ENCODE assay signal across 12 cellular contexts in the genomic region with DNA sequence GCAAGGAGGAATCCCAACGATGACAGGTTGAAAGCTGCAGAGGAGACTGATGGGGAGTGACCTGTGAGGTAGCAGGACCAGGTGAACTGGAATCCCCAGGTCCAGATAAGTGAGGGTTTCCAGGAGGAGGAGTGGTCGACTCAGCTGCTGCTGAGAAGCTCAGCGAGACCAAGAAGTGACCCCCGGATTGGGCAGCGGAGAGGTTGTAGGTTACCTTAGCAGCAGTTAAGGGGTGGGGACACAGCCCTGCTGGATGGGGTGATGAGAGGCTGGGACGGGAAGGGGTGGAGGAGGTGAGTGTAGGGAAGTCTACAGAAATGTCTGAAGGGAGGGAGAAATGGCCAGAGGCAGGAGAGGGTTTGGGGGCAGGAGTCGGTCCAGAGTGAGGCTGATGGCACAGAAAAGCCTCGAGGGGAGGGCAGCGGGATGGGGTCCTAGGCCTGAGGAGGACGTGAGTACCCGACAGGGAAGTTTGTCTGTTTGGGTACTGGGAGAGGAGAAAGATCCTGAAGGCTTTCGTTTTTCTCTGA. TPM values are rescaled to one million over a fixed set of nuclear protein-coding genes. Genes with fewer than 3 reads are reported as not detected.
DNase-seq lines count a peak whose midpoint lies in the region; ATAC-seq, FAIRE-seq and TF ChIP-seq lines count a peak whose summit lies in the region.
"Had no signal": no experiment of that assay in that cellular context is flagged by ENCODE, and none has a peak within 500 bp of the region (broad histone marks: within the 10 kb centered on the region; RNA-seq: fewer than 3 reads in every experiment).

No MANE protein-coding gene starts in this region.

- no peak for TF ChIP-seq CTCF in CD8-positive, alpha-beta T cell (IDR thresholded peaks at IDR 0.05)
- TF ChIP-seq CTCF in H1 (IDR thresholded peaks at IDR 0.05; ENCODE audit: control extremely low read depth in 1 of 3, insufficient read depth in 1 of 3, low read depth in 1 of 3, low read length in 3 of 3) (no peak), neural progenitor cell (IDR thresholded peaks at IDR 0.05) (no peak), left ventricle myocardium inferior (IDR thresholded peaks at IDR 0.05; ENCODE audit: borderline replicate concordance) (no peak)

- no peaks in the 10 kb centered on the region for H3K27me3 Mint-ChIP-seq in CD8-positive, alpha-beta T cell (ENCODE audit: low read depth)
- H3K27me3 Mint-ChIP-seq in IgD-negative memory B cell (no peaks in the 10 kb centered on the region), neural progenitor cell (ENCODE audit: insufficient read depth, low read depth) (peaks cover 5% of the 10 kb centered on the region)

- H3K27ac Mint-ChIP-seq in CD8-positive, alpha-beta T cell = no peak overlapping the region
- H3K27ac Mint-ChIP-seq in IgD-negative memory B cell (peak overlapping the region; percentile 3 to 100 (median 91)), neural progenitor cell (no peak overlapping the region)

- no peaks in the 10 kb centered on the region for H3K27me3 ChIP-seq in CD8-positive, alpha-beta T cell (ENCODE audit: insufficient read depth, low read length)
- H3K27me3 ChIP-seq in H1 (replicated peaks in 1 of 4; ENCODE audit: control insufficient read depth in 3 of 4, extremely low read depth in 1 of 4, insufficient read depth in 3 of 4, low read length in 3 of 4) (no peaks in the 10 kb centered on the region), neural progenitor cell (no peaks in the 10 kb centered on the region), left ventricle myocardium inferior (ENCODE audit: low read depth) (no peaks in the 10 kb centered on the region), Karpas-422 (ENCODE audit: low read length) (no peaks in the 10 kb centered on the region)

- POLR2A ChIA-PET in CD8-positive, alpha-beta T cell (lab: Charles Lee) = no interaction called here
- POLR2A ChIA-PET in H1 (lab: Charles Lee; ENCODE audit: partially characterized antibody) = interaction anchor here (1.5 kb wide), 1 partner anchor 34 kb away, joined by 6 read pairs; no protein-coding TSS in a partner anchor

- H3K9ac ChIP-seq in H1 (replicated peaks in 1 of 4; ENCODE audit: extremely low read depth in 1 of 4, low read depth in 3 of 4, low read length in 3 of 4) (no peak overlapping the region), neural progenitor cell (no peak overlapping the region), Karpas-422 (ENCODE audit: low read length) (no peak overlapping the region)

- no peak overlapping the region for H3K27ac ChIP-seq in CD8-positive, alpha-beta T cell (ENCODE audit: low read depth, low read length)
- no peak overlapping the region for H3K27ac ChIP-seq in H1 (ENCODE audit: low read depth, low read length)
- H3K27ac ChIP-seq in neural progenitor cell = no peak overlapping the region
- no peak overlapping the region for H3K27ac ChIP-seq in left ventricle myocardium inferior (replicated peaks)
- H3K27ac ChIP-seq in Karpas-422 (ENCODE audit: low read length) = no peak overlapping the region

- no peak overlapping the region for H2BK120ac ChIP-seq in H1 (replicated peaks; ENCODE audit: low read depth, low read length)

- H2BK15ac ChIP-seq in H1 (ENCODE audit: low read length) = no peak overlapping the region

- H3K79me2 ChIP-seq in H1 (ENCODE audit: control insufficient read depth in 1 of 2, insufficient read depth in 2 of 2, low read length in 2 of 2) (peaks cover 0 to 13% of the 10 kb centered on the region in 2 experiments; a peak in 3 of 4 replicates), neural progenitor cell (ENCODE audit: low read depth) (peaks cover 29% of the 10 kb centered on the region), Karpas-422 (ENCODE audit: low read length) (peaks cover 20% of the 10 kb centered on the region)

- TF ChIP-seq POLR2A in H1 (IDR thresholded peaks at IDR 0.05; ENCODE audit: control extremely low read depth in 1 of 2, low read depth in 2 of 2, low read length in 2 of 2) = no peak

- WGBS in H1 (ENCODE audit: extremely low coverage in 1 of 2, insufficient coverage in 1 of 2, insufficient read length in 1 of 2, insufficient replicate concordance in 2 of 2, low coverage in 1 of 2, low lambda C conversion rate in 2 of 2, missing lambda C conversion rate in 1 of 2), 2 experiments = 82% methylated on average over 12 of the region's 12 CpGs; no CpG with 5 or more reads in 1 of the 2 experiments

- no peak overlapping the region for H3K23ac ChIP-seq in H1 (ENCODE audit: insufficient read length)

- no peak overlapping the region for H2BK12ac ChIP-seq in H1 (ENCODE audit: low read depth, low read length)

- no peak overlapping the region for H4K8ac ChIP-seq in H1 (ENCODE audit: extremely low read depth, insufficient read depth, low read length)

- H3K18ac ChIP-seq in H1 (ENCODE audit: extremely low read depth, low read length) = peak overlapping the region; percentile 81; the same call in 1 of the 2 replicates

- no peak overlapping the region for H3K14ac ChIP-seq in H1 (ENCODE audit: insufficient read length)

- no peak overlapping the region for H4K91ac ChIP-seq in H1 (replicated peaks; ENCODE audit: insufficient read length, low read length)

- no peak for DNase-seq in CD8-positive, alpha-beta T cell
- DNase-seq in H1 (ENCODE audit: low read depth in 1 of 2, low spot score in 2 of 2) (no peak), neural progenitor cell (ENCODE audit: low spot score) (no peak), left ventricle myocardium inferior (no peak), Karpas-422 (no peak)
- DNase-seq: activated CD8-positive, alpha-beta memory T cell treated with anti-CD3 and anti-CD28 coated beads, Interleukin-2, amount 50 U/mL, for 48 hours; NCI-H1105; NCI-H510A had no signal

- no peaks in the 10 kb centered on the region for H3K9me3 ChIP-seq in CD8-positive, alpha-beta T cell (ENCODE audit: low read length)
- H3K9me3 ChIP-seq in H1 (ENCODE audit: insufficient read depth in 2 of 2, low read depth in 1 of 2, low read length in 1 of 2) (no peaks in the 10 kb centered on the region), neural progenitor cell (ENCODE audit: low read depth) (no peaks in the 10 kb centered on the region), left ventricle myocardium inferior (replicated peaks) (no peaks in the 10 kb centered on the region), Karpas-422 (ENCODE audit: low read length) (no peaks in the 10 kb centered on the region)

- H3K79me1 ChIP-seq in H1 (ENCODE audit: low read depth, low read length) = no peaks in the 10 kb centered on the region

- peak overlapping the region in 1 of 2 experiments; percentile 53; a peak in 1 of 4 replicates for H3K4me2 ChIP-seq in H1 (ENCODE audit: insufficient read depth in 1 of 2, low read depth in 2 of 2, low read length in 2 of 2)
- H3K4me2 ChIP-seq in neural progenitor cell = no peak overlapping the region
- H3K4me2 ChIP-seq in Karpas-422 (ENCODE audit: low read depth, low read length, poor library complexity, severe bottlenecking) = no peak overlapping the region

- H4K20me1 ChIP-seq in H1 (replicated peaks in 1 of 2; ENCODE audit: control insufficient read depth in 1 of 2, insufficient read depth in 2 of 2, low read length in 2 of 2) = peaks cover 0 to 3% of the 10 kb centered on the region in 2 experiments
- H4K20me1 ChIP-seq in neural progenitor cell (ENCODE audit: low read depth) = peaks cover 19% of the 10 kb centered on the region
- H4K20me1 ChIP-seq in Karpas-422 (ENCODE audit: insufficient read depth, low read depth, low read length) = peaks cover 12% of the 10 kb centered on the region; the same call in 1 of the 2 replicates

- H3K23me2 ChIP-seq in H1 (ENCODE audit: low read depth, low read length) = peaks cover 2% of the 10 kb centered on the region; the same call in 1 of the 2 replicates

- no peak for ATAC-seq in CD8-positive, alpha-beta T cell
- no peak for ATAC-seq in GM21723 (IDR thresholded peaks at IDR 0.05; ENCODE audit: unreplicated experiment)
- ATAC-seq: left colon, Panc1 had no signal

- no peak for FAIRE-seq in H1 (lab: Jason Lieb, UNC)

- intact Hi-C loops in CD8-positive, alpha-beta T cell (cut with DNase I, micrococcal nuclease) = loop anchor here (5.0 to 10.0 kb wide), 8 partner anchors 105 to 1257 kb away; partner anchors contain the start of genes BAG5 (in 1 of the 2), CINP (in 1 of the 2), COA8 (in 1 of the 2) and EIF5 (in 1 of the 2)
- intact Hi-C loops in left ventricle myocardium inferior (cut with micrococcal nuclease) = no loop called here

- H2AK5ac ChIP-seq in H1 (ENCODE audit: low read depth, low read length) = peak overlapping the region; percentile 58

- no peak overlapping the region for H3K4ac ChIP-seq in H1 (replicated peaks; ENCODE audit: insufficient read length, low read depth, low read length)

- no peak for TF ChIP-seq EP300 in H1 (IDR thresholded peaks at IDR 0.05; ENCODE audit: borderline replicate concordance in 1 of 2, low read depth in 2 of 2, low read length in 2 of 2)

- peaks cover 6% of the 10 kb centered on the region for H3K36me3 Mint-ChIP-seq in CD8-positive, alpha-beta T cell
- H3K36me3 Mint-ChIP-seq in IgD-negative memory B cell (no peaks in the 10 kb centered on the region), neural progenitor cell (peaks cover 3% of the 10 kb centered on the region)

- H3K4me1 Mint-ChIP-seq in CD8-positive, alpha-beta T cell (ENCODE audit: low read depth) = peaks cover 20% of the 10 kb centered on the region
- H3K4me1 Mint-ChIP-seq in IgD-negative memory B cell (peaks cover 10 to 30% (median 17%) of the 10 kb centered on the region in 3 donors), neural progenitor cell (peaks cover 42% of the 10 kb centered on the region)

- H2AFZ ChIP-seq in H1 (ENCODE audit: low read length) (no peak overlapping the region), neural progenitor cell (replicated peaks) (no peak overlapping the region), Karpas-422 (ENCODE audit: low read length) (no peak overlapping the region)

- CTCF ChIA-PET in CD8-positive, alpha-beta T cell (lab: Charles Lee) = no interaction called here
- CTCF ChIA-PET in H1 (lab: Charles Lee; ENCODE audit: partially characterized antibody) = interaction anchor here (0.6 to 1.1 kb wide), 6 partner anchors 9 to 1181 kb away, joined by 3 to 5 read pairs (median 3); no protein-coding TSS in a partner anchor

- peaks cover 13% of the 10 kb centered on the region for H3K4me1 ChIP-seq in CD8-positive, alpha-beta T cell (ENCODE audit: insufficient read depth, low read length)
- H3K4me1 ChIP-seq in H1 (replicated peaks in 1 of 4; ENCODE audit: control insufficient read depth in 3 of 4, insufficient read depth in 4 of 4, low read length in 3 of 4) (peaks cover 5 to 27% (median 16%) of the 10 kb centered on the region in 4 experiments), neural progenitor cell (peaks cover 21% of the 10 kb centered on the region), left ventricle myocardium inferior (peaks cover 36% of the 10 kb centered on the region), Karpas-422 (ENCODE audit: low read length) (peaks cover 18% of the 10 kb centered on the region)

- no peak overlapping the region for H4K5ac ChIP-seq in H1 (ENCODE audit: insufficient read length, low read depth, low read length)

- no peak overlapping the region for H3K4me3 ChIP-seq in CD8-positive, alpha-beta T cell (ENCODE audit: low read depth, low read length)
- no peak overlapping the region for H3K4me3 ChIP-seq in H1 (ENCODE audit: extremely low read depth in 1 of 4, insufficient read depth in 2 of 4, low read depth in 3 of 4, low read length in 4 of 4)
- H3K4me3 ChIP-seq in neural progenitor cell = no peak overlapping the region
- H3K4me3 ChIP-seq in left ventricle myocardium inferior = no peak overlapping the region
- H3K4me3 ChIP-seq in Karpas-422 (ENCODE audit: low read length) = no peak overlapping the region

- no peaks in the 10 kb centered on the region for H3K9me3 Mint-ChIP-seq in CD8-positive, alpha-beta T cell
- H3K9me3 Mint-ChIP-seq in IgD-negative memory B cell (no peaks in the 10 kb centered on the region), neural progenitor cell (no peaks in the 10 kb centered on the region)

- H2BK5ac ChIP-seq in H1 (ENCODE audit: low read depth, low read length) = no peak overlapping the region

- H3K4me3 Mint-ChIP-seq in CD8-positive, alpha-beta T cell = peak overlapping the region; percentile 22
- peak overlapping the region in 2 of 4 donors; percentile 83 to 92 for H3K4me3 Mint-ChIP-seq in IgD-negative memory B cell
- peak overlapping the region; percentile 88 for H3K4me3 Mint-ChIP-seq in neural progenitor cell

- no peak for TF ChIP-seq RAD21 in H1 (IDR thresholded peaks at IDR 0.05 in 1 of 2, conservative IDR thresholded peaks at IDR 0.05 in 1 of 2; ENCODE audit: low read depth in 2 of 2, low read length in 2 of 2)

- no peak overlapping the region for H3K56ac ChIP-seq in H1 (replicated peaks; ENCODE audit: insufficient read length, low read depth, low read length)

- no peaks in the 10 kb centered on the region for H3K9me2 ChIP-seq in Karpas-422 (replicated peaks; ENCODE audit: insufficient read depth, low read length)

- H3F3A ChIP-seq in neural progenitor cell (ENCODE audit: low read depth) = peaks cover 48% of the 10 kb centered on the region

- H2BK20ac ChIP-seq in H1 (ENCODE audit: low read length) = no peak overlapping the region

- no peaks in the 10 kb centered on the region for H3K36me3 ChIP-seq in CD8-positive, alpha-beta T cell (ENCODE audit: insufficient read depth, low read length)
- H3K36me3 ChIP-seq in H1 (ENCODE audit: control insufficient read depth in 2 of 4, insufficient read depth in 4 of 4, low read length in 3 of 4) = no peaks in the 10 kb centered on the region
- H3K36me3 ChIP-seq in neural progenitor cell = no peaks in the 10 kb centered on the region
- H3K36me3 ChIP-seq in left ventricle myocardium inferior = no peaks in the 10 kb centered on the region
- H3K36me3 ChIP-seq in Karpas-422 (ENCODE audit: insufficient read depth, low read length) = peaks cover under 1% of the 10 kb centered on the region; the same call in 1 of the 2 replicates

RNA-seq across cellular contexts. Expression of gene RCOR1, which starts 2.6 kb away (rescaled TPM):
- 10 to 100 TPM; 31.7 to 34.4 TPM for total RNA-seq in CD8-positive, alpha-beta T cell
- 1.2 TPM for polyA plus RNA-seq in IgD-negative memory B cell
- 23.1 and 26.3 TPM in 2 replicates for total RNA-seq in H1 (2021; fragmentation: NEBNext Ultra II Directional; extraction: Animal tissue kit (Norgen Biotek cat#: 25700))
- 8.6 and 12.3 TPM in 2 replicates for polyA plus RNA-seq in H1 (2011; rRNA removed)
- 9.7 TPM for polyA plus RNA-seq in H1 (2011; cell fraction: cytosol; rRNA removed)
- polyA plus RNA-seq in H1 (2011; cell fraction: nucleus; rRNA removed) = 8.9 TPM
- 10.0 to 14.7 TPM (median 12.8 TPM) in 4 replicates for polyA plus RNA-seq in H1 (2012, experiment 1 of 2)
- polyA plus RNA-seq in H1 (2012, experiment 2 of 2) = 2.3 TPM
- polyA plus RNA-seq in H1 (2013, experiment 1 of 2) = 11.1 TPM
- 11.7 TPM for polyA plus RNA-seq in H1 (2013, experiment 2 of 2)
- polyA minus RNA-seq in H1 (2011; rRNA and poly(A)+ RNA removed) = 18.2 and 19.2 TPM in 2 replicates
- 14.6 TPM for polyA minus RNA-seq in H1 (2011; cell fraction: cytosol; rRNA and poly(A)+ RNA removed)
- polyA minus RNA-seq in H1 (2011; cell fraction: nucleus; rRNA and poly(A)+ RNA removed) = 19.4 TPM
- 25.3 and 33.7 TPM in 2 replicates for total RNA-seq in neural progenitor cell (ENCODE audit: low replicate concordance)
- total RNA-seq in left ventricle myocardium inferior = 11.0 TPM
- total RNA-seq in Karpas-422 (2014; rRNA removed; shearing (Covaris generic); ENCODE audit: low replicate concordance) = 23.3 and 46.9 TPM in 2 replicates

Comparison
In these comparisons a context has a peak if more than half of its experiments do, and no peak if none do; other contexts are left out.
1. H3K27ac Mint-ChIP-seq: peak in IgD-negative memory B cell (3 of 3); none in CD8-positive, alpha-beta T cell (single experiment) and neural progenitor cell (single experiment).